In the genomic region with DNA sequence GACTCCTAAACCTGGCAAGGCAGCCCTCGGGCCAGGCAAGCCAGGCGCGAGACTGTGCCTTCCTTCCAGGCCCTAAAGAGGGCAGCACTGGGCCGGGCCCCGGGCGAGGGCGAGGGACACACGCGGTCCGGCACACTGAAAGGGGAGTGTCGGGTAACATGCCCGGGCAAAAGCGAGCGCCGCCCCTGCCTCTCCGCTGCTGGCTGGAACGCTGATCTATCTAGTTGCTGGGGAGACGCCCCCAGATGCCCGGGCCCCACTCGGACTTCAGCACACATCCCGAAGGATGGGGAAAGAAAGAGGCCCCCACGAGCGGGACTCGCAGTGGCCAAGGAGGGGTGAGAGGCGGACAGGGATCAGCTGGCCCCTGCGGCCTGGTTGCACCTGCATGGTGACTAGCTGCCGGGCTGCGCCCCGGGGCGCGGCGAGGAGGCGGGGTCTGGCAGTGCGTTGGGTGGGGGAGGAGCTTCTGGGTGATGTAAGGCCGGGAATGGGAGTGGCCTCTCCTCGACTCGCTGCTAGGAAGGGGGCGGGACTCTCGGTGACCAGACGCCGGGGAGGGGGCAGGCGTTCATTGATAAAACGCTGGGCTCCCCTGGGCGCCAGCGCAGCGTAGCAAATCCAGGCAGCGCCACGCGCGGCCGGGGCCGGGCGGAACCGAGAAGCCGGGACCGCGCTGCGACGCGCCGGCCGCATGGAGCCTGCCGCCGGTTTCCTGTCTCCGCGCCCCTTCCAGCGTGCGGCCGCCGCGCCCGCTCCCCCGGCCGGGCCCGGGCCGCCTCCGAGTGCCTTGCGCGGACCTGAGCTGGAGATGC, we compare ENCODE assay signal across 8 cellular contexts. TPM values are rescaled to one million over a fixed set of nuclear protein-coding genes. Genes with fewer than 3 reads are reported as not detected.
DNase-seq lines count a peak whose midpoint lies in the region; FAIRE-seq and TF ChIP-seq lines count a peak whose summit lies in the region.

Gene PLK3, plus strand, starts transcription at position 608 of the 815 bp plus-strand sequence. Its CDS starts 87 bp downstream, at position 695.

- H3K27ac Mint-ChIP-seq in HFFc6 = peak within 1 kb of the TSS; percentile 96
- H3K27ac Mint-ChIP-seq in activated naive CD4-positive, alpha-beta T cell treated with anti-CD3 and anti-CD28 coated beads for 36 hours = peak within 1 kb of the TSS; percentile 100

- H3K27me3 ChIP-seq in neutrophil = no peaks in the 10 kb centered on the region

- intact Hi-C loops in activated naive CD4-positive, alpha-beta T cell treated with anti-CD3 and anti-CD28 coated beads for 36 hours (cut with micrococcal nuclease) = loop anchor here (2.0 to 10.0 kb wide), 6 partner anchors 15 to 785 kb away; partner anchors contain the start of genes NASP, RNU5D-1 and TESK2

- peaks cover 32% of the 10 kb centered on the region for H3K36me3 Mint-ChIP-seq in HFFc6 (ENCODE audit: low read depth)
- H3K36me3 Mint-ChIP-seq in activated naive CD4-positive, alpha-beta T cell treated with anti-CD3 and anti-CD28 coated beads for 36 hours (ENCODE audit: low read depth) = peaks cover 39% of the 10 kb centered on the region

- peaks cover 9% of the 10 kb centered on the region for H3K27me3 Mint-ChIP-seq in HFFc6 (ENCODE audit: insufficient read depth)
- H3K27me3 Mint-ChIP-seq in activated naive CD4-positive, alpha-beta T cell treated with anti-CD3 and anti-CD28 coated beads for 36 hours (ENCODE audit: low read depth) = no peaks in the 10 kb centered on the region

- no peak for FAIRE-seq in frontal cortex (lab: Jason Lieb, UNC)

- CTCF ChIA-PET in activated naive CD4-positive, alpha-beta T cell treated with anti-CD3 and anti-CD28 coated beads for 36 hours (lab: Charles Lee) = interaction anchor here (0.8 to 5.0 kb wide), 11 partner anchors 9 to 540 kb away, joined by 3 to 41 read pairs (median 4); partner anchors contain the start of genes BTBD19, HECTD3, MUTYH and TOE1

- peak within 1 kb of the TSS; percentile 94 for H3K4me3 Mint-ChIP-seq in HFFc6
- peak within 1 kb of the TSS; percentile 81 for H3K4me3 Mint-ChIP-seq in activated naive CD4-positive, alpha-beta T cell treated with anti-CD3 and anti-CD28 coated beads for 36 hours

- H3K9me3 Mint-ChIP-seq in HFFc6 = no peaks in the 10 kb centered on the region
- no peaks in the 10 kb centered on the region for H3K9me3 Mint-ChIP-seq in activated naive CD4-positive, alpha-beta T cell treated with anti-CD3 and anti-CD28 coated beads for 36 hours

- TF ChIP-seq CTCF in HFFc6 (IDR thresholded peaks at IDR 0.05) (peak; percentile 88), neutrophil (IDR thresholded peaks at IDR 0.05) (peak; percentile 90)

- peak within 1 kb of the TSS; percentile 95 for H3K27ac ChIP-seq in neutrophil

- peaks cover 36 to 41% of the 10 kb centered on the region in 2 experiments for H3K4me1 ChIP-seq in neutrophil (ENCODE audit: control insufficient read depth in 1 of 2, insufficient read depth in 1 of 2, low read depth in 1 of 2, low read length in 1 of 2)

- H3K4me1 Mint-ChIP-seq in HFFc6 (ENCODE audit: low read depth) = peaks cover 47% of the 10 kb centered on the region
- peaks cover 36% of the 10 kb centered on the region for H3K4me1 Mint-ChIP-seq in activated naive CD4-positive, alpha-beta T cell treated with anti-CD3 and anti-CD28 coated beads for 36 hours (ENCODE audit: low read depth)

- DNase-seq in HFFc6 (peak; percentile 98), NAMALWA (ENCODE audit: low spot score) (peak; percentile 97), SK-N-DZ (ENCODE audit: low spot score) (peak; percentile 93), frontal cortex (ENCODE audit: low spot score in 2 of 2) (peak; percentile 99 to 100), superior temporal gyrus (ENCODE audit: extremely low spot score) (peak; percentile 96)
- DNase-seq in activated naive CD4-positive, alpha-beta T cell treated with anti-CD3 and anti-CD28 coated beads for 36 hours = peak; percentile 99

- H3K9me3 ChIP-seq in neutrophil = no peaks in the 10 kb centered on the region

- H3K36me3 ChIP-seq in neutrophil = peaks cover 32% of the 10 kb centered on the region

- H3K4me3 ChIP-seq in GM08714 (ENCODE audit: low read length) = peak within 1 kb of the TSS; percentile 87
- peak within 1 kb of the TSS; percentile 82 to 98 for H3K4me3 ChIP-seq in neutrophil (ENCODE audit: low read depth in 1 of 2, low read length in 1 of 2)

RNA-seq across cellular contexts. Expression of gene PLK3, which starts in this region (rescaled TPM):
- 10 to 100 TPM; 37.1 to 44.6 (median 39.2) TPM for total RNA-seq in HFFc6 (2021; fragmentation: NEBNext Ultra II Directional; extraction: Animal tissue kit (Norgen Biotek cat#: 25700))
- polyA plus RNA-seq in SK-N-DZ (2014; cell fraction: cytosol; rRNA removed) = 2.8 and 5.9 TPM in 2 replicates
- polyA plus RNA-seq in SK-N-DZ (2014; cell fraction: nucleus; rRNA removed) = 7.5 and 12.4 TPM in 2 replicates
- 10 to 100 TPM; 44.2 to 46.7 TPM for total RNA-seq in activated naive CD4-positive, alpha-beta T cell treated with anti-CD3 and anti-CD28 coated beads for 36 hours
- total RNA-seq in frontal cortex = 10.2 TPM

Comparison
In these comparisons a context has a peak if more than half of its experiments do, and no peak if none do; other contexts are left out.
1. Peak in every context shown above with its lines: DNase-seq, H3K4me3 ChIP-seq and H3K27ac ChIP-seq.